ENCODE assay signal across 8 cellular contexts in the genomic region with DNA sequence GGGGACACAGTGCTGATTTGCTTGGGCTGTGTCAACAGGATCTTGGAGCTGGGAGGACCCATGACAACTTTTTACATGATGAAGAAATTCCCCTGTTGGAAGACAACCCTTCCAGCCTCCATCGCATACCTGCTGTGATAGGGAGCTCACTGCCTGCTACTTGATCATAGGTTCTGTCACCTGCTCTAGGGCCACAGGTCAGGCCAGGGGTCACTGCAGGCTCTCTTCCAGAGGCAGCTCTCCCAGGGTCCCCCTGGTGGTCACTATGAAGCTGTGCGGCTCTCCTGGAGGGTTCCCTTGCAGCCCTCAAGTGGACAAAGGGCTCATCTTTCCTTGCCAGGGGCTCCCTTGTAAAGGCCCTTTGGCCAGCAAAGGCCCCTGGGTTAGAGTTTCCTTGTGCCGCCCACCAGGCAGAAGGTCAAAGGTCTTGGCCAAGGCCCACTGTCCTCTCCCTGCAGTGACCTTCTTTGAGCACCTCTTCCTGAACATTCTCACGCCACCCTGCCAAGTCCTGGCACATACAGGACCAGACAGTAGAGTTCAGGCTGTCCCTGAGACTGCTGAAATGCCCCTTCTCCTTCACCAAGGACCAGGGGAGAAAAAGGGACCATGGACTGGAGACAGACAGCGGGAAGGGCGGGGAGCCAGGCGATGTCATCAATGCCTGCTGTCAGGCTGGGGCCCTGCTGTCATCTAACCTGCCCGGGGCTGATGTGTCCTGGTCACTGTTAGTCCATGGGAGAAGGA.
DNase-seq lines count a peak whose midpoint lies in the region; ATAC-seq, FAIRE-seq and TF ChIP-seq lines count a peak whose summit lies in the region.

No MANE protein-coding gene starts in this region.

- in situ Hi-C loops in HepG2 (cut with HindIII; ENCODE audit: extremely low pct_ligation_motif_present, low pct_unique_long_range_greater_than_20kb) = no loop called here

- H3K27me3 ChIP-seq in bronchial epithelial cell (ENCODE audit: control insufficient read depth, insufficient read depth, low read length) (no peaks in the 10 kb centered on the region), HepG2 (ENCODE audit: control insufficient read depth in 1 of 2, insufficient read depth in 2 of 2, low read length in 2 of 2) (peaks cover 0 to 31% of the 10 kb centered on the region in 2 experiments; a peak in 4 of 5 replicates)

- no peak overlapping the region for H3K27ac Mint-ChIP-seq in Calu3 (ENCODE audit: unreplicated experiment)
- H3K27ac Mint-ChIP-seq in stimulated activated memory B cell treated with anti-CD40 and anti-IgM and Interleukin-4, amounts not matched to agents 10 μg/mL and 1 μg/mL and 100 μg/mL, for 72 hours = no peak overlapping the region

- no peak overlapping the region for H3K27ac ChIP-seq in HepG2 (ENCODE audit: extremely low read length, insufficient read depth, low read length)

- no peak overlapping the region for H3K9ac ChIP-seq in HepG2 (ENCODE audit: insufficient read depth, low read depth, low read length)

- BruUV-seq in Calu3 (replicated peaks; lab: Mats Ljungman, UMichigan) (no TSS peak), HepG2 (replicated peaks; lab: Mats Ljungman, UMichigan) (no TSS peak)

- ATAC-seq in GM21381 (IDR thresholded peaks at IDR 0.05; ENCODE audit: unreplicated experiment) (peak; percentile 65), HepG2 (peak; percentile 92), HG02970 (IDR thresholded peaks at IDR 0.05; ENCODE audit: low FRiP score, unreplicated experiment) (no peak)
- ATAC-seq in stimulated activated memory B cell treated with anti-CD40 and anti-IgM and Interleukin-4, amounts not matched to agents 10 μg/mL and 1 μg/mL and 100 μg/mL, for 72 hours = no peak

- no peaks in the 10 kb centered on the region for H3K9me3 Mint-ChIP-seq in Calu3 (ENCODE audit: low read depth, unreplicated experiment)
- no peaks in the 10 kb centered on the region for H3K9me3 Mint-ChIP-seq in stimulated activated memory B cell treated with anti-CD40 and anti-IgM and Interleukin-4, amounts not matched to agents 10 μg/mL and 1 μg/mL and 100 μg/mL, for 72 hours

- POLR2A ChIA-PET in HepG2 (lab: Yijun Ruan, JAX) = no interaction called here

- H3K27me3 Mint-ChIP-seq in Calu3 (ENCODE audit: unreplicated experiment) = peaks cover 54% of the 10 kb centered on the region
- peaks cover 17% of the 10 kb centered on the region for H3K27me3 Mint-ChIP-seq in stimulated activated memory B cell treated with anti-CD40 and anti-IgM and Interleukin-4, amounts not matched to agents 10 μg/mL and 1 μg/mL and 100 μg/mL, for 72 hours

- no peak for FAIRE-seq in bronchial epithelial cell (lab: Jason Lieb, UNC)
- peak; percentile 91 for FAIRE-seq in HepG2 (lab: Jason Lieb, UNC)

- no peak overlapping the region for H3K4me2 ChIP-seq in HepG2 (ENCODE audit: low read depth, low read length)

- H2AFZ ChIP-seq in HepG2 (ENCODE audit: low read length) = no peak overlapping the region

- H4K20me1 ChIP-seq in HepG2 (ENCODE audit: insufficient read depth, low read length) = peaks cover 4% of the 10 kb centered on the region; the same call in 1 of the 2 replicates

- CTCF ChIA-PET in Calu3 (lab: Charles Lee) = interaction anchor here (1.0 to 1.5 kb wide), 3 partner anchors 20 to 189 kb away, joined by 3 to 10 read pairs (median 3); no protein-coding TSS in a partner anchor
- CTCF ChIA-PET in HepG2 (lab: Yijun Ruan, JAX; ENCODE audit: low intra/inter-chr PET ratio, low total read pairs) = interaction anchor here (1.0 to 4.5 kb wide), 5 partner anchors 183 to 268 kb away, joined by 3 to 35 read pairs (median 16); no protein-coding TSS in a partner anchor

- intact Hi-C loops in Calu3 (cut with micrococcal nuclease; ENCODE audit: unreplicated experiment) (loop anchor here (1.0 to 5.0 kb wide), 2 partner anchors 188 to 251 kb away; no protein-coding TSS in a partner anchor), HepG2 (cut with micrococcal nuclease; ENCODE audit: unreplicated experiment) (loop anchor here (1.0 kb wide), 2 partner anchors 188 to 253 kb away; no protein-coding TSS in a partner anchor)

- no peaks in the 10 kb centered on the region for H3K4me1 Mint-ChIP-seq in Calu3 (ENCODE audit: low read depth, unreplicated experiment)
- H3K4me1 Mint-ChIP-seq in stimulated activated memory B cell treated with anti-CD40 and anti-IgM and Interleukin-4, amounts not matched to agents 10 μg/mL and 1 μg/mL and 100 μg/mL, for 72 hours = no peaks in the 10 kb centered on the region

- H3K79me2 ChIP-seq in HepG2 (ENCODE audit: insufficient read depth, low read length) = no peaks in the 10 kb centered on the region

- TF ChIP-seq CTCF in Calu3 (IDR thresholded peaks at IDR 0.05; ENCODE audit: unreplicated experiment) (peak; percentile 86), bronchial epithelial cell (IDR thresholded peaks at IDR 0.05; ENCODE audit: insufficient read depth, low read length, severe bottlenecking) (peak; percentile 90), HepG2 (CRISPR knock-in tag; IDR thresholded peaks at IDR 0.05) (peak; percentile 88)

- H3K9me3 ChIP-seq in HepG2 (ENCODE audit: low read length) = no peaks in the 10 kb centered on the region

- H3K36me3 ChIP-seq in bronchial epithelial cell (ENCODE audit: control insufficient read depth, insufficient read depth, low read length) (no peaks in the 10 kb centered on the region), HepG2 (replicated peaks in 1 of 2; ENCODE audit: control insufficient read depth in 1 of 2, insufficient read depth in 2 of 2, low read length in 2 of 2) (no peaks in the 10 kb centered on the region)

- TF ChIP-seq EP300 in HepG2 (IDR thresholded peaks at IDR 0.05; ENCODE audit: low read depth in 2 of 2, low read length in 2 of 2) = no peak
- TF ChIP-seq EP300 in HepG2 (CRISPR knock-in tag; IDR thresholded peaks at IDR 0.05; ENCODE audit: borderline replicate concordance) = no peak

- 26% methylated on average over 6 of the region's 8 CpGs for WGBS in HepG2 (ENCODE audit: low lambda C conversion rate)

- TF ChIP-seq POLR2A in HepG2 (IDR thresholded peaks at IDR 0.05; ENCODE audit: insufficient read depth in 1 of 2, low read depth in 2 of 2, low read length in 2 of 2) = no peak

- peak; percentile 42 for DNase-seq in Calu3
- DNase-seq in NCI-H1694 (lab: John Stamatoyannopoulos, UW) = peak; percentile 9
- DNase-seq in bronchial epithelial cell (ENCODE audit: low read depth) = peak; percentile 27
- DNase-seq in HepG2 (ENCODE audit: low spot score) = peak; percentile 61
- no peak for DNase-seq in mucosa of gallbladder (ENCODE audit: low spot score)

- TF ChIP-seq RAD21 in HepG2 (CRISPR knock-in tag; IDR thresholded peaks at IDR 0.05) = peak; percentile 92

- H3K4me3 ChIP-seq in bronchial epithelial cell (ENCODE audit: low read depth, low read length) = no peak overlapping the region
- no peak overlapping the region for H3K4me3 ChIP-seq in HepG2 (replicated peaks in 1 of 3; ENCODE audit: insufficient read depth in 1 of 3, low read depth in 2 of 3, low read length in 3 of 3)

- peaks cover 5% of the 10 kb centered on the region; the same call in 1 of the 2 replicates for H3K4me1 ChIP-seq in HepG2 (ENCODE audit: insufficient read depth, low read length)

- no peaks in the 10 kb centered on the region for H3K36me3 Mint-ChIP-seq in Calu3 (ENCODE audit: insufficient read depth, unreplicated experiment)
- no peaks in the 10 kb centered on the region for H3K36me3 Mint-ChIP-seq in stimulated activated memory B cell treated with anti-CD40 and anti-IgM and Interleukin-4, amounts not matched to agents 10 μg/mL and 1 μg/mL and 100 μg/mL, for 72 hours

- H3K4me3 Mint-ChIP-seq in Calu3 (ENCODE audit: low read depth, unreplicated experiment) = no peak overlapping the region
- no peak overlapping the region for H3K4me3 Mint-ChIP-seq in stimulated activated memory B cell treated with anti-CD40 and anti-IgM and Interleukin-4, amounts not matched to agents 10 μg/mL and 1 μg/mL and 100 μg/mL, for 72 hours

TF ChIP-seq in HepG2, 621 proteins besides CTCF, POLR2A, EP300 and RAD21 (continues in another document):
- TF ChIP-seq, protein P1, sequence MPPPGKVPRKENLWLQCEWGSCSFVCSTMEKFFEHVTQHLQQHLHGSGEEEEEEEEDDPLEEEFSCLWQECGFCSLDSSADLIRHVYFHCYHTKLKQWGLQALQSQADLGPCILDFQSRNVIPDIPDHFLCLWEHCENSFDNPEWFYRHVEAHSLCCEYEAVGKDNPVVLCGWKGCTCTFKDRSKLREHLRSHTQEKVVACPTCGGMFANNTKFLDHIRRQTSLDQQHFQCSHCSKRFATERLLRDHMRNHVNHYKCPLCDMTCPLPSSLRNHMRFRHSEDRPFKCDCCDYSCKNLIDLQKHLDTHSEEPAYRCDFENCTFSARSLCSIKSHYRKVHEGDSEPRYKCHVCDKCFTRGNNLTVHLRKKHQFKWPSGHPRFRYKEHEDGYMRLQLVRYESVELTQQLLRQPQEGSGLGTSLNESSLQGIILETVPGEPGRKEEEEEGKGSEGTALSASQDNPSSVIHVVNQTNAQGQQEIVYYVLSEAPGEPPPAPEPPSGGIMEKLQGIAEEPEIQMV (CRISPR knock-in tag; IDR thresholded peaks at IDR 0.05; ENCODE audit: low read depth) = 0 out of 2 replicates have a peak, but pooled peaks have one; percentile 39
- TF ChIP-seq NR2F2 (IDR thresholded peaks at IDR 0.05; ENCODE audit: borderline replicate concordance, low read depth) (peak; percentile 94), TEAD3 (CRISPR knock-in tag; optimal IDR thresholded peaks at IDR 0.05; ENCODE audit: borderline replicate concordance) (peak; percentile 57), SALL1 (CRISPR knock-in tag; IDR thresholded peaks at IDR 0.05) (peak; percentile 66), REPIN1 (CRISPR knock-in tag; IDR thresholded peaks at IDR 0.05; ENCODE audit: borderline replicate concordance, low read depth) (peak; percentile 42; the same call in 1 of the 2 replicates)
- TF ChIP-seq, protein P2, sequence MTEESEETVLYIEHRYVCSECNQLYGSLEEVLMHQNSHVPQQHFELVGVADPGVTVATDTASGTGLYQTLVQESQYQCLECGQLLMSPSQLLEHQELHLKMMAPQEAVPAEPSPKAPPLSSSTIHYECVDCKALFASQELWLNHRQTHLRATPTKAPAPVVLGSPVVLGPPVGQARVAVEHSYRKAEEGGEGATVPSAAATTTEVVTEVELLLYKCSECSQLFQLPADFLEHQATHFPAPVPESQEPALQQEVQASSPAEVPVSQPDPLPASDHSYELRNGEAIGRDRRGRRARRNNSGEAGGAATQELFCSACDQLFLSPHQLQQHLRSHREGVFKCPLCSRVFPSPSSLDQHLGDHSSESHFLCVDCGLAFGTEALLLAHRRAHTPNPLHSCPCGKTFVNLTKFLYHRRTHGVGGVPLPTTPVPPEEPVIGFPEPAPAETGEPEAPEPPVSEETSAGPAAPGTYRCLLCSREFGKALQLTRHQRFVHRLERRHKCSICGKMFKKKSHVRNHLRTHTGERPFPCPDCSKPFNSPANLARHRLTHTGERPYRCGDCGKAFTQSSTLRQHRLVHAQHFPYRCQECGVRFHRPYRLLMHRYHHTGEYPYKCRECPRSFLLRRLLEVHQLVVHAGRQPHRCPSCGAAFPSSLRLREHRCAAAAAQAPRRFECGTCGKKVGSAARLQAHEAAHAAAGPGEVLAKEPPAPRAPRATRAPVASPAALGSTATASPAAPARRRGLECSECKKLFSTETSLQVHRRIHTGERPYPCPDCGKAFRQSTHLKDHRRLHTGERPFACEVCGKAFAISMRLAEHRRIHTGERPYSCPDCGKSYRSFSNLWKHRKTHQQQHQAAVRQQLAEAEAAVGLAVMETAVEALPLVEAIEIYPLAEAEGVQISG (CRISPR knock-in tag; IDR thresholded peaks at IDR 0.05) = peak; percentile 43; the same call in 1 of the 2 replicates

Comparison
In these comparisons a context has a peak if more than half of its experiments do, and no peak if none do; other contexts are left out.
1. ATAC-seq: peak in GM21381 (single experiment) and HepG2 (single experiment); none in HG02970 (single experiment) and stimulated activated memory B cell treated with anti-CD40 and anti-IgM and Interleukin-4, amounts not matched to agents 10 μg/mL and 1 μg/mL and 100 μg/mL, for 72 hours (single experiment).
2. Peak in every context shown above with its lines, with median percentiles within 50 percentile points of each other: CTCF ChIP-seq.